In genomic region chr9:118643118-118643517, GRCh38 we compare ENCODE assay signal across 15 cellular contexts.
DNase-seq lines count a peak whose midpoint lies in the region; ATAC-seq and TF ChIP-seq lines count a peak whose summit lies in the region.
"Had no signal": no experiment of that assay in that cellular context is flagged by ENCODE, and none has a peak within 500 bp of the region (broad histone marks: within the 10 kb centered on the region; RNA-seq: fewer than 3 reads in every experiment).

No MANE protein-coding gene starts in this region.

- ATAC-seq in psoas muscle (peak in 3 of 4 donors; percentile 27 to 87 (median 86)), HG03521 (IDR thresholded peaks at IDR 0.05; ENCODE audit: unreplicated experiment) (no peak), GM21390 (IDR thresholded peaks at IDR 0.05; ENCODE audit: unreplicated experiment) (no peak)
- ATAC-seq: HepG2 had no signal

- 17 to 33% (median 25%) methylated on average over 2 of the region's 2 CpGs for WGBS in psoas muscle, 3 donors

- intact Hi-C loops in psoas muscle (cut with DNase I), result no loop called here

- H3K4me1 ChIP-seq in psoas muscle, result no peaks in the 10 kb centered on the region
- H3K4me1 ChIP-seq: breast epithelium, right lobe of liver had no signal

- peaks cover 26% of the 10 kb centered on the region for H3K9me3 Mint-ChIP-seq in HFFc6

- H3K27me3 ChIP-seq in psoas muscle (ENCODE audit: insufficient read depth in 3 of 3, low read length in 2 of 3), result no peaks in the 10 kb centered on the region
- H3K27me3 ChIP-seq: breast epithelium, right lobe of liver had no signal

- peaks cover 6% of the 10 kb centered on the region; the same call in 1 of the 2 replicates for H3K36me3 Mint-ChIP-seq in HFFc6 (ENCODE audit: low read depth)

- H3K27ac Mint-ChIP-seq in HFFc6, result no peak overlapping the region

- H3K36me3 ChIP-seq in psoas muscle (ENCODE audit: insufficient read depth in 1 of 2, low read depth in 1 of 2), result no peaks in the 10 kb centered on the region
- H3K36me3 ChIP-seq: breast epithelium, right lobe of liver had no signal

- H3K27ac ChIP-seq in psoas muscle, result no peak overlapping the region
- H3K27ac ChIP-seq: right lobe of liver, VCaP had no signal

- H3K4me3 Mint-ChIP-seq in HFFc6, result 0 out of 2 replicates have a peak overlapping the region, but pooled peaks have one; percentile 5

- no peak overlapping the region for H3K4me3 ChIP-seq in psoas muscle
- H3K4me3 ChIP-seq: breast epithelium, right lobe of liver had no signal

- DNase-seq in HFFc6 (peak; percentile 56), SW480 (ENCODE audit: low spot score) (peak; percentile 53), iPS DF 19.7 (ENCODE audit: low read depth, low spot score) (peak; percentile 83), psoas muscle (no peak), NCI-H748 treated with DMSO at 0.1 percent for 48 hours (lab: John Stamatoyannopoulos, UW) (no peak), DMS79 treated with DMSO at 0.1 percent for 48 hours (lab: John Stamatoyannopoulos, UW) (no peak)
- DNase-seq: activated T-cell treated with anti-CD3 and anti-CD28 coated beads, Interleukin-2, amount 50 U/mL, for 48 hours; COR-L47; NCI-H2029; right lobe of liver had no signal

- peaks cover 29% of the 10 kb centered on the region for H3K4me1 Mint-ChIP-seq in HFFc6 (ENCODE audit: low read depth)

- H3K27me3 Mint-ChIP-seq in HFFc6 (ENCODE audit: insufficient read depth), result no peaks in the 10 kb centered on the region; the same call in 1 of the 2 replicates

- peaks cover 8% of the 10 kb centered on the region for H3K9me3 ChIP-seq in psoas muscle
- H3K9me3 ChIP-seq: right lobe of liver had no signal

- TF ChIP-seq CTCF in HFFc6 (IDR thresholded peaks at IDR 0.05) (no peak), psoas muscle (IDR thresholded peaks at IDR 0.05) (no peak)

Comparison
In these comparisons a context has a peak if more than half of its experiments do, and no peak if none do; other contexts are left out.
1. DNase-seq: peak in HFFc6 (single experiment), SW480 (single experiment) and iPS DF 19.7 (single experiment); none in psoas muscle (0 of 2), NCI-H748 treated with DMSO at 0.1 percent for 48 hours (single experiment) and DMS79 treated with DMSO at 0.1 percent for 48 hours (single experiment).
2. ATAC-seq: peak in psoas muscle (3 of 4); none in HG03521 (single experiment) and GM21390 (single experiment).